ENCODE assay signal across 8 cellular contexts in genomic region chr19:17873661-17874422, GRCh38.
DNase-seq lines count a peak whose midpoint lies in the region; ATAC-seq lines count a peak whose summit lies in the region.

No MANE protein-coding gene starts in this region.

- ATAC-seq in GM21576 (IDR thresholded peaks at IDR 0.05; ENCODE audit: unreplicated experiment) (no peak), HG02870 (IDR thresholded peaks at IDR 0.05; ENCODE audit: unreplicated experiment) (no peak)

- peak overlapping the region; percentile 53 for H3K4me3 ChIP-seq in iPS-11a (ENCODE audit: low read depth, low read length)

- DNase-seq in GM19240 (ENCODE audit: insufficient read length, low spot score), result peak; percentile 56
- DNase-seq in NCI-H82 treated with DMSO at 0.1 percent for 48 hours (lab: John Stamatoyannopoulos, UW; ENCODE audit: unreplicated experiment), result peak; percentile 81
- DNase-seq in activated T-cell treated with anti-CD3 and anti-CD28 coated beads, Interleukin-2, amount 50 U/mL, for 1 hour, result peak; percentile 72
- peak; percentile 34 for DNase-seq in stimulated activated CD8-positive, alpha-beta memory T cell treated with anti-CD3 and anti-CD28 coated beads, Interleukin-15, amount 100 ng/mL, for 1 hour (ENCODE audit: low read depth)
- DNase-seq in hypothalamus (lab: John Stamatoyannopoulos, UW), result no peak

Comparison
In these comparisons a context has a peak if more than half of its experiments do, and no peak if none do; other contexts are left out.
1. DNase-seq: peak in GM19240 (single experiment), NCI-H82 treated with DMSO at 0.1 percent for 48 hours (single experiment), activated T-cell treated with anti-CD3 and anti-CD28 coated beads, Interleukin-2, amount 50 U/mL, for 1 hour (single experiment) and stimulated activated CD8-positive, alpha-beta memory T cell treated with anti-CD3 and anti-CD28 coated beads, Interleukin-15, amount 100 ng/mL, for 1 hour (single experiment); none in hypothalamus (0 of 51).